Comparison of ENCODE assay signal across 1 cellular context in genomic region chr14:58299665-58300202, GRCh38.
TF ChIP-seq lines count a peak whose summit lies in the region.

No MANE protein-coding gene starts in this region.

TF ChIP-seq in GM23338, 12 proteins besides CTCF, POLR2A, EP300 and RAD21 (continued from another document):
- TF ChIP-seq ZNF462 (CRISPR knock-in tag; IDR thresholded peaks at IDR 0.05) (no peak), ETS1 (IDR thresholded peaks at IDR 0.05) (no peak)
